8 cellular contexts compared by ENCODE assay signal in the genomic region with DNA sequence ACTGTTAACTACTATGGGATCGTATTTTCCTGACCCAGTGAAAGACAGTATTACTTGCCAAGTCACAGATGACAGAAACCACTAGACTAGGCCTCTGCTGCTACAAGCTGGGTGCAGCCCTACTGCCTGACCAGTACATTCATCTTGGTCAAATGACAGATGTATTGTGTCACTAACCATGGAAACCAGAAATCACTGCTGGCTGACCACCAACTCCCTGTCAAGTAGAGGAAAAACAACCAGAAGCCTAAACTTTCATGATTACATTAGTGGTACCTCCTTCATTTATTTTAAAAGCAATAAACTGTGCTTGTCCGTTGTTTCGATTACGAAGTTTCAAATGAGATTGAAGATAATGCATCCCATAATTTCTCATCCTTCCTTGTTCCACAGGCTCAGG.
A peak's percentile ranks its signal among the peaks of the same experiment; 100 is the strongest.
DNase-seq lines count a peak whose midpoint lies in the region; ATAC-seq and TF ChIP-seq lines count a peak whose summit lies in the region.
"Had no signal": no experiment of that assay in that cellular context is flagged by ENCODE, and none has a peak within 500 bp of the region (broad histone marks: within the 10 kb centered on the region; RNA-seq: fewer than 3 reads in every experiment).

No MANE protein-coding gene starts in this region.

- H3K27me3 ChIP-seq in MG63: no peaks in the 10 kb centered on the region
- H3K27me3 ChIP-seq in colonic mucosa: no peaks in the 10 kb centered on the region

- DNase-seq in MG63 (peak; percentile 15), colonic mucosa (peak; percentile 22), left lobe of liver (ENCODE audit: low spot score) (no peak), NCI-H1694 (lab: John Stamatoyannopoulos, UW) (no peak)
- DNase-seq: NCI-H524 had no signal

- peak; percentile 42 for ATAC-seq in left lobe of liver
- no peak for ATAC-seq in HG02763 (IDR thresholded peaks at IDR 0.05; ENCODE audit: unreplicated experiment)
- no peak for ATAC-seq in HG03571 (IDR thresholded peaks at IDR 0.05; ENCODE audit: unreplicated experiment)

- H3K36me3 ChIP-seq in MG63: no peaks in the 10 kb centered on the region
- H3K36me3 ChIP-seq in colonic mucosa: no peaks in the 10 kb centered on the region

- H3K4me3 ChIP-seq in MG63: no peak overlapping the region
- H3K4me3 ChIP-seq in colonic mucosa: no peak overlapping the region

- intact Hi-C loops in colonic mucosa (cut with DNase I): loop anchor here (5.0 kb wide), 1 partner anchor 622 kb away; no protein-coding TSS in a partner anchor

- H3K9me3 ChIP-seq in MG63 (no peaks in the 10 kb centered on the region), colonic mucosa (no peaks in the 10 kb centered on the region)

- no peaks in the 10 kb centered on the region for H3K4me1 ChIP-seq in colonic mucosa

- H3K27ac ChIP-seq in colonic mucosa: no peak overlapping the region
- H3K27ac ChIP-seq in temporal lobe (ENCODE audit: low read depth, low read length): peak overlapping the region; percentile 54

- no peak overlapping the region for H3K9ac ChIP-seq in colonic mucosa (ENCODE audit: low read depth in 2 of 2, low read length in 2 of 2)

- TF ChIP-seq CTCF in colonic mucosa (IDR thresholded peaks at IDR 0.05): no peak

Comparison
In these comparisons a context has a peak if more than half of its experiments do, and no peak if none do; other contexts are left out.
1. DNase-seq: peak in MG63 (single experiment) and colonic mucosa (single experiment); none in left lobe of liver (single experiment) and NCI-H1694 (single experiment).